In genomic region chr22:47694536-47694935, GRCh38 we compare ENCODE assay signal across 10 cellular contexts.
"Had no signal": no experiment of that assay in that cellular context is flagged by ENCODE, and none has a peak within 500 bp of the region (broad histone marks: within the 10 kb centered on the region; RNA-seq: fewer than 3 reads in every experiment).

No MANE protein-coding gene starts in this region.

- H3K4me3 Mint-ChIP-seq: HFFc6, IgD-negative memory B cell had no signal

- DNase-seq: GM23248, GOT3, H7, HFFc6, KG1 had no signal

- H3K9me3 Mint-ChIP-seq: IgD-negative memory B cell had no signal

- ATAC-seq: HCT116, HepG2 had no signal

- H3K9ac ChIP-seq: GM23248 had no signal

- H3K9me3 ChIP-seq: HAP-1 had no signal

- H3K27ac ChIP-seq: GM23248, HL-60 had no signal

- FAIRE-seq: HepG2 had no signal

- H3K36me3 ChIP-seq: HAP-1 had no signal

- H3K27me3 Mint-ChIP-seq: IgD-negative memory B cell had no signal

- H3K36me3 Mint-ChIP-seq: IgD-negative memory B cell had no signal

- H3K4me1 ChIP-seq: HAP-1 had no signal

- H2AFZ ChIP-seq: GM23248 had no signal

- H3K4me3 ChIP-seq: GM23248, HAP-1 had no signal

- H3K4me1 Mint-ChIP-seq: IgD-negative memory B cell had no signal

- H3K27ac Mint-ChIP-seq: HFFc6, IgD-negative memory B cell had no signal
